ENCODE assay signal across 1 cellular context in genomic region chr16:67265834-67266233, GRCh38.
TF ChIP-seq lines count a peak whose summit lies in the region.

No MANE protein-coding gene starts in this region.

TF ChIP-seq in IMR-90, 13 proteins besides CTCF, POLR2A, EP300 and RAD21:
- TF ChIP-seq CHD1 (IDR thresholded peaks at IDR 0.05; ENCODE audit: low read depth, low read length): no peak
- TF ChIP-seq FOS (IDR thresholded peaks at IDR 0.05; ENCODE audit: low read depth, low read length): no peak
- TF ChIP-seq RCOR1 (IDR thresholded peaks at IDR 0.05; ENCODE audit: insufficient replicate concordance, low read length): no peak
- TF ChIP-seq NFE2L2 (IDR thresholded peaks at IDR 0.05; ENCODE audit: low read depth, low read length): no peak
- no peak for TF ChIP-seq MXI1 (IDR thresholded peaks at IDR 0.05; ENCODE audit: borderline replicate concordance, low read depth, low read length)
- no peak for TF ChIP-seq ELK1 (IDR thresholded peaks at IDR 0.05; ENCODE audit: borderline replicate concordance, low read depth, low read length)
- no peak for TF ChIP-seq RFX5 (IDR thresholded peaks at IDR 0.05; ENCODE audit: low read depth, low read length)
- TF ChIP-seq MAZ (IDR thresholded peaks at IDR 0.05; ENCODE audit: borderline replicate concordance, low read depth, low read length): no peak
- no peak for TF ChIP-seq MAFK (IDR thresholded peaks at IDR 0.05; ENCODE audit: low read depth, low read length)
- TF ChIP-seq USF2 (IDR thresholded peaks at IDR 0.05; ENCODE audit: low read depth, low read length): no peak
- TF ChIP-seq BHLHE40 (IDR thresholded peaks at IDR 0.05; ENCODE audit: low read depth, low read length): no peak
